8 cellular contexts compared by ENCODE assay signal in genomic region chr19:39335168-39335567, GRCh38. TPM values are rescaled to one million over a fixed set of nuclear protein-coding genes. Genes with fewer than 3 reads are reported as not detected.
DNase-seq lines count a peak whose midpoint lies in the region; ATAC-seq and TF ChIP-seq lines count a peak whose summit lies in the region.

No MANE protein-coding gene starts in this region.

- TF ChIP-seq EP300 in upper lobe of left lung (IDR thresholded peaks at IDR 0.05) = no peak

- peak overlapping the region; percentile 83 to 96 for H3K27ac ChIP-seq in left lung
- peak overlapping the region; percentile 93 to 96 (median 95) for H3K27ac ChIP-seq in upper lobe of left lung

- no peak for TF ChIP-seq POLR2A in upper lobe of left lung (IDR thresholded peaks at IDR 0.05)

- H3K4me3 ChIP-seq in left lung (peak overlapping the region; percentile 21 to 76), upper lobe of left lung (peak overlapping the region; percentile 43 to 66 (median 51))

- H3K27me3 Mint-ChIP-seq in activated naive CD4-positive, alpha-beta T cell treated with anti-CD3 and anti-CD28 coated beads, Interleukin-2, amount 10 ng/mL, durations not matched to agents 7 days and 5 days = no peaks in the 10 kb centered on the region

- ATAC-seq in left lung (peak; percentile 27), upper lobe of left lung (ENCODE audit: low FRiP score in 2 of 2) (peak; percentile 49 to 50), GM18498 (IDR thresholded peaks at IDR 0.05; ENCODE audit: unreplicated experiment) (no peak)

- no peaks in the 10 kb centered on the region for H3K27me3 ChIP-seq in left lung
- H3K27me3 ChIP-seq in upper lobe of left lung = no peaks in the 10 kb centered on the region

- TF ChIP-seq CTCF in left lung (IDR thresholded peaks at IDR 0.05) (no peak), upper lobe of left lung (IDR thresholded peaks at IDR 0.05) (no peak)

- no peaks in the 10 kb centered on the region for H3K9me3 ChIP-seq in left lung
- H3K9me3 ChIP-seq in upper lobe of left lung = no peaks in the 10 kb centered on the region

- peak overlapping the region; percentile 97 for H3K27ac Mint-ChIP-seq in activated naive CD4-positive, alpha-beta T cell treated with anti-CD3 and anti-CD28 coated beads, Interleukin-2, amount 10 ng/mL, durations not matched to agents 7 days and 5 days

- peaks cover 41% of the 10 kb centered on the region for H3K36me3 Mint-ChIP-seq in activated naive CD4-positive, alpha-beta T cell treated with anti-CD3 and anti-CD28 coated beads, Interleukin-2, amount 10 ng/mL, durations not matched to agents 7 days and 5 days

- H3K4me1 ChIP-seq in left lung = peaks cover 0 to 79% of the 10 kb centered on the region in 2 donors
- H3K4me1 ChIP-seq in upper lobe of left lung = peaks cover 4 to 39% (median 21%) of the 10 kb centered on the region in 4 donors

- 19 to 24% methylated on average over 6 of the region's 6 CpGs for WGBS in upper lobe of left lung, 2 donors

- peak; percentile 61 for DNase-seq in activated naive CD4-positive, alpha-beta T cell treated with anti-CD3 and anti-CD28 coated beads, Interleukin-2, amount 10 ng/mL, durations not matched to agents 7 days and 5 days
- no peak for DNase-seq in activated naive CD4-positive, alpha-beta T cell treated with anti-CD3 and anti-CD28 coated beads, Interleukin-2, amount 50 U/mL, for 16 hours
- peak; percentile 47 for DNase-seq in activated CD4-positive, alpha-beta T cell treated with anti-CD3 and anti-CD28 coated beads for 48 hours
- no peak for DNase-seq in left lung
- no peak for DNase-seq in upper lobe of left lung
- DNase-seq in NCI-H2081 (lab: John Stamatoyannopoulos, UW) = no peak
- DNase-seq in NCI-H2196 treated with DMSO at 0.1 percent for 48 hours (lab: John Stamatoyannopoulos, UW; ENCODE audit: unreplicated experiment) = no peak

- H3K4me3 Mint-ChIP-seq in activated naive CD4-positive, alpha-beta T cell treated with anti-CD3 and anti-CD28 coated beads, Interleukin-2, amount 10 ng/mL, durations not matched to agents 7 days and 5 days = peak overlapping the region; percentile 100

- H3K36me3 ChIP-seq in left lung (peaks cover 0 to 18% of the 10 kb centered on the region in 2 donors), upper lobe of left lung (peaks cover 0 to 14% (median 7%) of the 10 kb centered on the region in 4 donors)

- CTCF ChIA-PET in activated naive CD4-positive, alpha-beta T cell treated with anti-CD3 and anti-CD28 coated beads, Interleukin-2, amount 10 ng/mL, durations not matched to agents 7 days and 5 days (lab: Charles Lee) = interaction anchor here (1.4 to 1.7 kb wide), 2 partner anchors 212 to 213 kb away, joined by 5 to 6 read pairs; no protein-coding TSS in a partner anchor

- H3K9me3 Mint-ChIP-seq in activated naive CD4-positive, alpha-beta T cell treated with anti-CD3 and anti-CD28 coated beads, Interleukin-2, amount 10 ng/mL, durations not matched to agents 7 days and 5 days = no peaks in the 10 kb centered on the region

- intact Hi-C loops in left lung (cut with DNase I) = no loop called here

- H3K4me1 Mint-ChIP-seq in activated naive CD4-positive, alpha-beta T cell treated with anti-CD3 and anti-CD28 coated beads, Interleukin-2, amount 10 ng/mL, durations not matched to agents 7 days and 5 days = peaks cover 70% of the 10 kb centered on the region

RNA-seq across cellular contexts. Expression of gene GMFG, which starts 0.7 kb away (rescaled TPM):
- 100 to 1,000 TPM in 1 of 2 donors, 10 to 100 TPM in 1; 53.8 to 136 TPM for total RNA-seq in left lung
- total RNA-seq in upper lobe of left lung = 100 to 1,000 TPM in 2 of 6 donors, 10 to 100 TPM in 4; 23.0 to 163 (median 75.3) TPM

RNA-seq across cellular contexts. Expression of gene SAMD4B, which starts 7.1 kb away (rescaled TPM):
- total RNA-seq in left lung = 10 to 100 TPM; 74.1 to 77.0 TPM
- total RNA-seq in upper lobe of left lung = 100 to 1,000 TPM in 2 of 6 donors, 10 to 100 TPM in 4; 57.7 to 125 (median 79.3) TPM

RNA-seq across cellular contexts. Expression of gene LRFN1, which starts 14.5 kb away (rescaled TPM):
- total RNA-seq in left lung (1 to 10 TPM; 1.0 to 2.3 TPM), upper lobe of left lung (1 to 10 TPM in 5 of 6 donors, under 1 TPM in 1; 0.69 to 5.0 (median 1.8) TPM)

RNA-seq across cellular contexts. Expression of gene IFNL1, which starts 39.0 kb away (rescaled TPM):
- total RNA-seq in left lung = not detected
- not detected for total RNA-seq in upper lobe of left lung

RNA-seq across cellular contexts. Expression of gene PAF1, which starts 55.7 kb away (rescaled TPM):
- 10 to 100 TPM; 31.0 to 36.1 TPM for total RNA-seq in left lung
- 10 to 100 TPM; 28.6 to 48.0 (median 35.4) TPM for total RNA-seq in upper lobe of left lung

Comparison
In these comparisons a context has a peak if more than half of its experiments do, and no peak if none do; other contexts are left out.
1. DNase-seq: peak in activated naive CD4-positive, alpha-beta T cell treated with anti-CD3 and anti-CD28 coated beads, Interleukin-2, amount 10 ng/mL, durations not matched to agents 7 days and 5 days (single experiment) and activated CD4-positive, alpha-beta T cell treated with anti-CD3 and anti-CD28 coated beads for 48 hours (single experiment); none in activated naive CD4-positive, alpha-beta T cell treated with anti-CD3 and anti-CD28 coated beads, Interleukin-2, amount 50 U/mL, for 16 hours (single experiment), left lung (0 of 2), upper lobe of left lung (0 of 2), NCI-H2081 (0 of 2) and NCI-H2196 treated with DMSO at 0.1 percent for 48 hours (single experiment).